Comparison of ENCODE assay signal across 15 cellular contexts in the genomic region with DNA sequence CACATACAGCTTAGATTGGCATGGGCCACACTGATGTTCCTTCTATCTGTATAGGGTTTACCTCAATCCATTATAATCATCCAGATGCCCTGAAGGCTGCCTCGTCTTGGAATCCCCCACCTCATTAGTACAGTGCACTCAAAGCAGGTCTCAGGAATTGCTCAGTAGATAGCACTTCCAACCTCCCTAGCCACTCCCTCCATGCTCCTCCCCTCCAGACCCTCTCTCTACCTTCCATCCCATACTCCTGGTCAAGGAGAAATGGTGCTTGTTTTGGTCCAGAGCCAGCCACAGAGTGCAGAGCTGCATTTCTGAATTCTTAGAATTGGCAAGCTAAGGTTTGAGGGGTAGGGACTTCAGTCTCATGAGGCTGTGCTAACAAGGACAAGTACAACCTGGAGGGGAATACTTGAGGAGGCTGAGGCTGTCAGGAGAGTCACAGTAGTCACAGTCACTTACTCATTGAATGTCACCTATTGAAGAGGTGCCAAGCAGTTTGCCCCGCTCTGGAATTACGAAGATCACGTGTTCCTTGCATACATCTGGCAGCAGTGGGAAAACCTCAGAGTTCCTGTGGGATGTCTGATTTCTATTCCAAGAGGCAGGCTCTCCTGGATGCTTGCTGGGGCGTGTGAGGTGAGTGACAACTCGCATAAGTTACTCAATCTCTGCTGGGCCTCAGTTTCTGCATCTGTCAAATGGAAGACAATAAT.
DNase-seq lines count a peak whose midpoint lies in the region; ATAC-seq and TF ChIP-seq lines count a peak whose summit lies in the region.
"Had no signal": no experiment of that assay in that cellular context is flagged by ENCODE, and none has a peak within 500 bp of the region (broad histone marks: within the 10 kb centered on the region; RNA-seq: fewer than 3 reads in every experiment).

No MANE protein-coding gene starts in this region.

- TF ChIP-seq CTCF in fibroblast of pulmonary artery (IDR thresholded peaks at IDR 0.05; ENCODE audit: low read length, missing control alignments) (no peak), GM10248 (IDR thresholded peaks at IDR 0.05; ENCODE audit: control extremely low read depth, extremely low read depth, low read depth, missing control alignments) (no peak), neural progenitor cell (IDR thresholded peaks at IDR 0.05) (no peak)

- H3K79me2 ChIP-seq in neural progenitor cell (ENCODE audit: low read depth): peaks cover 4% of the 10 kb centered on the region

- POLR2A ChIA-PET in GM10248 (lab: Yijun Ruan, JAX): no interaction called here

- H4K20me1 ChIP-seq in neural progenitor cell (ENCODE audit: low read depth): no peaks in the 10 kb centered on the region

- ATAC-seq in activated naive CD4-positive, alpha-beta T cell treated with anti-CD3 and anti-CD28 coated beads, Interleukin-2, amount 50 U/mL, for 72 hours: peak in 1 of 2 donors; percentile 69
- peak; percentile 39; the same call in 2 of the 3 replicates for ATAC-seq in SK-N-SH treated with all-trans-retinoic acid at 6 μM for 48 hours
- ATAC-seq in GM19452 (IDR thresholded peaks at IDR 0.05; ENCODE audit: unreplicated experiment): no peak
- ATAC-seq in GM18861 (IDR thresholded peaks at IDR 0.05; ENCODE audit: unreplicated experiment): no peak
- ATAC-seq: A549; naive thymus-derived CD8-positive, alpha-beta T cell; WTC11 had no signal

- peak overlapping the region; percentile 2 to 5 for H3K27ac Mint-ChIP-seq in activated naive CD4-positive, alpha-beta T cell treated with anti-CD3 and anti-CD28 coated beads, Interleukin-2, amount 50 U/mL, for 72 hours
- no peak overlapping the region for H3K27ac Mint-ChIP-seq in neural progenitor cell
- H3K27ac Mint-ChIP-seq: WTC11 had no signal

- CTCF ChIA-PET in GM10248 (lab: Yijun Ruan, JAX): no interaction called here

- peaks cover 5 to 20% of the 10 kb centered on the region in 2 donors for H3K36me3 Mint-ChIP-seq in activated naive CD4-positive, alpha-beta T cell treated with anti-CD3 and anti-CD28 coated beads, Interleukin-2, amount 50 U/mL, for 72 hours
- peaks cover 25% of the 10 kb centered on the region for H3K36me3 Mint-ChIP-seq in neural progenitor cell

- H3F3A ChIP-seq in neural progenitor cell (ENCODE audit: low read depth): no peaks in the 10 kb centered on the region

- H3K27me3 Mint-ChIP-seq in neural progenitor cell (ENCODE audit: insufficient read depth, low read depth): no peaks in the 10 kb centered on the region
- H3K27me3 Mint-ChIP-seq: naive thymus-derived CD8-positive, alpha-beta T cell had no signal

- no peak overlapping the region for H2AFZ ChIP-seq in neural progenitor cell (replicated peaks)

- H3K4me1 ChIP-seq in neural progenitor cell: no peaks in the 10 kb centered on the region
- H3K4me1 ChIP-seq: A549 had no signal

- H3K4me2 ChIP-seq in neural progenitor cell: no peak overlapping the region
- H3K4me2 ChIP-seq: A549 had no signal

- H3K9ac ChIP-seq in neural progenitor cell: no peak overlapping the region

- no peaks in the 10 kb centered on the region for H3K36me3 ChIP-seq in neural progenitor cell

- H3K4me1 Mint-ChIP-seq in neural progenitor cell: no peaks in the 10 kb centered on the region
- H3K4me1 Mint-ChIP-seq: WTC11 had no signal

- H3K27ac ChIP-seq in neural progenitor cell: no peak overlapping the region
- H3K27ac ChIP-seq: A549 had no signal

- H3K9me3 Mint-ChIP-seq in activated naive CD4-positive, alpha-beta T cell treated with anti-CD3 and anti-CD28 coated beads, Interleukin-2, amount 50 U/mL, for 72 hours: no peaks in the 10 kb centered on the region
- peaks cover 2% of the 10 kb centered on the region for H3K9me3 Mint-ChIP-seq in neural progenitor cell
- H3K9me3 Mint-ChIP-seq: naive thymus-derived CD8-positive, alpha-beta T cell; WTC11 had no signal

- H3K4me3 ChIP-seq in fibroblast of pulmonary artery (replicated peaks; ENCODE audit: low read depth, low read length): no peak overlapping the region
- H3K4me3 ChIP-seq in neural progenitor cell: no peak overlapping the region
- H3K4me3 ChIP-seq: A549 had no signal

- H3K9me3 ChIP-seq in neural progenitor cell (ENCODE audit: low read depth): no peaks in the 10 kb centered on the region
- H3K9me3 ChIP-seq: A549 had no signal

- no peaks in the 10 kb centered on the region for H3K27me3 ChIP-seq in neural progenitor cell

- no peak for DNase-seq in activated naive CD4-positive, alpha-beta T cell treated with anti-CD3 and anti-CD28 coated beads, Interleukin-2, amount 50 U/mL, for 72 hours (ENCODE audit: low spot score in 2 of 2)
- DNase-seq in activated naive CD4-positive, alpha-beta T cell (lab: John Stamatoyannopoulos, UW): no peak
- peak; percentile 21 for DNase-seq in fibroblast of pulmonary artery (ENCODE audit: low read depth)
- no peak for DNase-seq in GM10248 (ENCODE audit: extremely low spot score)
- DNase-seq in neural progenitor cell (ENCODE audit: low spot score): no peak
- DNase-seq: activated CD8-positive, alpha-beta memory T cell treated with anti-CD3 and anti-CD28 coated beads, Interleukin-2, amount 50 U/mL, for 4 hours; GOT3; kidney glomerular epithelial cell; MM.1S; naive thymus-derived CD8-positive, alpha-beta T cell had no signal

- no peak overlapping the region for H3K4me3 Mint-ChIP-seq in neural progenitor cell
- H3K4me3 Mint-ChIP-seq: naive thymus-derived CD8-positive, alpha-beta T cell; WTC11 had no signal

TF ChIP-seq in SK-N-SH treated with all-trans-retinoic acid at 6 μM for 48 hours, 23 proteins besides CTCF, POLR2A, EP300 and RAD21:
- TF ChIP-seq OSR1 (CRISPR knock-in tag; IDR thresholded peaks at IDR 0.05) (no peak), RARB (CRISPR knock-in tag; IDR thresholded peaks at IDR 0.05) (no peak), ESRRG (CRISPR knock-in tag; IDR thresholded peaks at IDR 0.05) (no peak), ZNF565 (CRISPR knock-in tag; conservative IDR thresholded peaks at IDR 0.05; ENCODE audit: low read depth) (no peak), PPARA (CRISPR knock-in tag; IDR thresholded peaks at IDR 0.05; ENCODE audit: borderline replicate concordance) (no peak), ZFP3 (CRISPR knock-in tag; IDR thresholded peaks at IDR 0.05) (no peak), ISL1 (CRISPR knock-in tag; IDR thresholded peaks at IDR 0.05) (no peak), ZNF8 (CRISPR knock-in tag; IDR thresholded peaks at IDR 0.05) (no peak), BACH2 (CRISPR knock-in tag; IDR thresholded peaks at IDR 0.05; ENCODE audit: borderline replicate concordance) (no peak), GLIS3 (CRISPR knock-in tag; IDR thresholded peaks at IDR 0.05) (no peak), TSHZ2 (CRISPR knock-in tag; IDR thresholded peaks at IDR 0.05) (no peak), ARNTL (CRISPR knock-in tag; IDR thresholded peaks at IDR 0.05; ENCODE audit: borderline replicate concordance, low read depth) (no peak), CREB5 (CRISPR knock-in tag; IDR thresholded peaks at IDR 0.05; ENCODE audit: low read depth) (no peak), CSDC2 (CRISPR knock-in tag; IDR thresholded peaks at IDR 0.05) (no peak), TCF4 (CRISPR knock-in tag; IDR thresholded peaks at IDR 0.05; ENCODE audit: borderline replicate concordance) (no peak), TOX (CRISPR knock-in tag; IDR thresholded peaks at IDR 0.05; ENCODE audit: borderline replicate concordance) (no peak)
- TF ChIP-seq, protein P1, sequence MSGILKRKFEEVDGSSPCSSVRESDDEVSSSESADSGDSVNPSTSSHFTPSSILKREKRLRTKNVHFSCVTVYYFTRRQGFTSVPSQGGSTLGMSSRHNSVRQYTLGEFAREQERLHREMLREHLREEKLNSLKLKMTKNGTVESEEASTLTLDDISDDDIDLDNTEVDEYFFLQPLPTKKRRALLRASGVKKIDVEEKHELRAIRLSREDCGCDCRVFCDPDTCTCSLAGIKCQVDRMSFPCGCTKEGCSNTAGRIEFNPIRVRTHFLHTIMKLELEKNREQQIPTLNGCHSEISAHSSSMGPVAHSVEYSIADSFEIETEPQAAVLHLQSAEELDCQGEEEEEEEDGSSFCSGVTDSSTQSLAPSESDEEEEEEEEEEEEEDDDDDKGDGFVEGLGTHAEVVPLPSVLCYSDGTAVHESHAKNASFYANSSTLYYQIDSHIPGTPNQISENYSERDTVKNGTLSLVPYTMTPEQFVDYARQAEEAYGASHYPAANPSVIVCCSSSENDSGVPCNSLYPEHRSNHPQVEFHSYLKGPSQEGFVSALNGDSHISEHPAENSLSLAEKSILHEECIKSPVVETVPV (CRISPR knock-in tag; IDR thresholded peaks at IDR 0.05): no peak
